ENCODE assay signal across 1 cellular context in the genomic region with DNA sequence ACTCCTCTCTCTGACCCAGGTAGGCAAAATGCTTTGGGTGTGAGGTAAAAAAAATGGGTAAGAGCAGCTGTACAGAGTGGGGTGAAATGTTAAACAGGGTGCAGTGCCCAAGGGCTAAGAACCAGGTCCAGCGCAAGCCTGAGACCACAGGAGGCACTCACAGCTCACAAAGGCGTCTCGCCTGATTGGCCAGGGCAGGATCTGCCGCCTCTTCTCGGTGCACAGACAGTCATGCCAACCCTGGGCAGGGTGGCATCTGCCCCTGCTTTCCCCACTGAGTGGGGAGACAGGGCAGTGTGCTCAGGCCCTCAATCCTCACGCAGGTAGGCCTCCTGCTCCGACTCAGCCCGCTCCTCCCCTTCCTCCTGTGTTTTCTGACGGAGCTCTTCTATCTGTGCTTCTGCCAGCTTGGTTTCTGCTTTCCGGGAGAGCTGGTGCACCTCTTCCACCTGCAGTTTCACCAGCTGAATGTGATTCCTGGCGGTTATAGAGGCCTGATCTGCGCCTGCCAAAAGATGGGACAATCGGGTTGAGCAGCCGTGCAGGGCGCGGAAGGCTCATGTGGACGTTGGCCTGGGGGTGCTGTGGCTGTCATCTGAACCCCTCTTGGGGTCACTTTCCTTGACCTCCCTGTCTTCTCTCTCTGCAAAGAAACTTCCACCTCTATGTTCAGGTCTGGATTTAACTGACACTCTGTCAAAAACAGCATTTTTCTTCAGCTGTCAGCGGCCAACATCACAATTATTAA.
TF ChIP-seq lines count a peak whose summit lies in the region.

No MANE protein-coding gene starts in this region.

TF ChIP-seq in H1, 55 proteins besides CTCF, POLR2A, EP300 and RAD21:
- peak; percentile 69 for TF ChIP-seq POLR2AphosphoS5 (IDR thresholded peaks at IDR 0.05; ENCODE audit: low read depth, low read length)
- no peak for TF ChIP-seq POU5F1 (IDR thresholded peaks at IDR 0.05; ENCODE audit: low read depth, low read length)
TF ChIP-seq in H1: peak in this region for 1.
